Comparison of ENCODE assay signal across 8 cellular contexts in genomic region chr4:140427919-140428471, GRCh38. TPM values are rescaled to one million over a fixed set of nuclear protein-coding genes. Genes with fewer than 3 reads are reported as not detected.
DNase-seq lines count a peak whose midpoint lies in the region; ATAC-seq, FAIRE-seq and TF ChIP-seq lines count a peak whose summit lies in the region.

No MANE protein-coding gene starts in this region.

- H3K4me1 Mint-ChIP-seq in activated naive CD8-positive, alpha-beta T cell treated with anti-CD3 and anti-CD28 coated beads for 36 hours: peaks cover 3% of the 10 kb centered on the region

- peak overlapping the region; percentile 81 for H3K4me3 Mint-ChIP-seq in activated naive CD8-positive, alpha-beta T cell treated with anti-CD3 and anti-CD28 coated beads for 36 hours

- POLR2A ChIA-PET in HEK293T (lab: Yijun Ruan, JAX): interaction anchor here (1.0 to 3.1 kb wide), 7 partner anchors 8 to 422 kb away, joined by 3 to 26 read pairs (median 6); partner anchors contain the start of genes SCOC and TBC1D9

- H3K27ac Mint-ChIP-seq in activated naive CD8-positive, alpha-beta T cell treated with anti-CD3 and anti-CD28 coated beads for 36 hours: no peak overlapping the region

- no peaks in the 10 kb centered on the region for H3K4me1 ChIP-seq in uterus

- H3K9me3 ChIP-seq in uterus: no peaks in the 10 kb centered on the region

- DNase-seq in HEK293T (ENCODE audit: extremely low spot score) (no peak), left lobe of liver (ENCODE audit: low spot score) (no peak), uterus (no peak), mesenteric fat pad (ENCODE audit: low spot score) (no peak), GOT3 (lab: John Stamatoyannopoulos, UW) (no peak)
- DNase-seq in activated naive CD8-positive, alpha-beta T cell treated with anti-CD3 and anti-CD28 coated beads for 36 hours: no peak

- TF ChIP-seq POLR2A in uterus (IDR thresholded peaks at IDR 0.05): no peak

- peak overlapping the region; percentile 37 to 53 for H3K4me3 ChIP-seq in uterus

- H3K27ac ChIP-seq in uterus: no peak overlapping the region

- H3K27me3 ChIP-seq in uterus: no peaks in the 10 kb centered on the region

- H3K36me3 Mint-ChIP-seq in activated naive CD8-positive, alpha-beta T cell treated with anti-CD3 and anti-CD28 coated beads for 36 hours: no peaks in the 10 kb centered on the region

- no peaks in the 10 kb centered on the region for H3K36me3 ChIP-seq in uterus

- ATAC-seq in left lobe of liver: peak; percentile 76
- ATAC-seq in HG03432 (IDR thresholded peaks at IDR 0.05; ENCODE audit: unreplicated experiment): no peak

- no peaks in the 10 kb centered on the region for H3K9me3 Mint-ChIP-seq in activated naive CD8-positive, alpha-beta T cell treated with anti-CD3 and anti-CD28 coated beads for 36 hours

- peak; percentile 30 for FAIRE-seq in A204.1 (lab: Jason Lieb, UNC)

- TF ChIP-seq CTCF in uterus (IDR thresholded peaks at IDR 0.05): no peak

- intact Hi-C loops in uterus (cut with DNase I; ENCODE audit: low total_unique reads): no loop called here

- CTCF ChIA-PET in HEK293T (lab: Yijun Ruan, JAX): interaction anchor here (0.6 to 1.8 kb wide), 15 partner anchors 9 to 182 kb away, joined by 3 to 16 read pairs (median 4); no protein-coding TSS in a partner anchor

- H3K27me3 Mint-ChIP-seq in activated naive CD8-positive, alpha-beta T cell treated with anti-CD3 and anti-CD28 coated beads for 36 hours: peaks cover 57% of the 10 kb centered on the region

TF ChIP-seq in HEK293T, 16 proteins besides CTCF, POLR2A, EP300 and RAD21:
- TF ChIP-seq, protein P1, sequence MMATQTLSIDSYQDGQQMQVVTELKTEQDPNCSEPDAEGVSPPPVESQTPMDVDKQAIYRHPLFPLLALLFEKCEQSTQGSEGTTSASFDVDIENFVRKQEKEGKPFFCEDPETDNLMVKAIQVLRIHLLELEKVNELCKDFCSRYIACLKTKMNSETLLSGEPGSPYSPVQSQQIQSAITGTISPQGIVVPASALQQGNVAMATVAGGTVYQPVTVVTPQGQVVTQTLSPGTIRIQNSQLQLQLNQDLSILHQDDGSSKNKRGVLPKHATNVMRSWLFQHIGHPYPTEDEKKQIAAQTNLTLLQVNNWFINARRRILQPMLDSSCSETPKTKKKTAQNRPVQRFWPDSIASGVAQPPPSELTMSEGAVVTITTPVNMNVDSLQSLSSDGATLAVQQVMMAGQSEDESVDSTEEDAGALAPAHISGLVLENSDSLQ (IDR thresholded peaks at IDR 0.05): peak; percentile 69
- no peak for TF ChIP-seq ZNF384 (IDR thresholded peaks at IDR 0.05)

RNA-seq across cellular contexts. Expression of gene CLGN, which starts 0.5 kb away (rescaled TPM):
- total RNA-seq in activated naive CD8-positive, alpha-beta T cell treated with anti-CD3 and anti-CD28 coated beads for 36 hours: under 1 TPM; 0.22 to 0.27 TPM
- 0.50 TPM for total RNA-seq in left lobe of liver
- 1 to 10 TPM in 2 of 4 donors, under 1 TPM in 1, not detected in 1; under 0.01 to 4.5 (median 3.2) TPM for total RNA-seq in uterus
- total RNA-seq in mesenteric fat pad: not detected

RNA-seq across cellular contexts. Expression of gene SCOC, which starts 54.5 kb away (rescaled TPM):
- total RNA-seq in activated naive CD8-positive, alpha-beta T cell treated with anti-CD3 and anti-CD28 coated beads for 36 hours: 10 to 100 TPM; 45.7 to 46.2 TPM
- total RNA-seq in left lobe of liver (18.5 TPM), uterus (100 to 1,000 TPM in 1 of 4 donors, 10 to 100 TPM in 3; 35.1 to 103 (median 64.2) TPM), mesenteric fat pad (38.1 TPM)
